Comparison of ENCODE assay signal across 8 cellular contexts in genomic region chr20:56890011-56890410, GRCh38.
"Had no signal": no experiment of that assay in that cellular context is flagged by ENCODE, and none has a peak within 500 bp of the region (broad histone marks: within the 10 kb centered on the region; RNA-seq: fewer than 3 reads in every experiment).

No MANE protein-coding gene starts in this region.

- H3K4me3 Mint-ChIP-seq: HFFc6 had no signal

- DNase-seq: GOT3, H7, HFFc6, IMR-90, KG1 had no signal

- ATAC-seq: HCT116, K562 had no signal

- H3K9me3 Mint-ChIP-seq: HFFc6 had no signal

- H3K4me3 ChIP-seq: HAP-1, K562 had no signal

- H3K36me3 ChIP-seq: HAP-1 had no signal

- H3K9me3 ChIP-seq: HAP-1 had no signal

- H3K27ac Mint-ChIP-seq: HFFc6 had no signal
